1 cellular context compared by ENCODE assay signal in the genomic region with DNA sequence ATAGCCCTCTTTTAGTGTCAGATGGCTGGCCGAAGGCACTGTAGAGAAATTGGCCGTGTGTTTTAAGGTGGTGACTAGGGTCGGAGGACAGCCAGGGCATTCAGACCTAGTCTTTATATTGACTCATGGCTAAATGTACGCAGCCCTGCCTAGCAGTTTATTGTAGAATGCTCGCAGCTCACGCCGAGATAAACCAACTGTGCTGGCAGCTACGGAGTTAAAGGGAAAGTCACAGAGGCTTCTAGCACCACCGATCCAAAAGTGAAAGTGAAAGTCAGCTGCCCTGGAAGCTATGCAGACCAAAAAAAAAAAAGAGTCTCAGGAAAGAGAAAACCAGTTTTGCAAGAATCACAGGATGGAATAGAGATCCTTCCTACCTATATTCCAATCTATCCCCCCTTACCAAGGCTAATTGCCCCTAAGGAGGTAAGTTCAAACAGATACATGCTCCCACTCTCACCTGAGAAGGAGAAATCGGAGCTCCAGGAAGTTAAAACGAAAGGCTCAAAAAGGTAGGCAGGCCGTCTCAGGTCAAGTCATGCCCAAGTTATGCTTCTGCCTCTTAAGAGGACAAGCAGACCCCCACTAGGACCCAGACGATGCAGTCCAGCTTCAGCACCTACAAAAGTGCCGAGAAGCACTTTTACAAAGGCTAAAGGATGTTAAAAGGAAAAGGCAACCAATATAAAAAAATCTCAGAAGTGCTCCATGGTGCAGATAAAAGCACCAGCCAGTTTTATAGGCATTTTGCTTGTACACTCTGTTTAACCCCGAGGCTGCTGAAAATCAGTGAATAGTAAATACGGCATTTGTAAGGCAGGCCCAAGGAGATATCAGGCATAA.
TF ChIP-seq lines count a peak whose summit lies in the region.

No MANE protein-coding gene starts in this region.

TF ChIP-seq in HepG2, 621 proteins besides CTCF, POLR2A, EP300 and RAD21 (continued from another document and continues in another):
- TF ChIP-seq, protein P1, sequence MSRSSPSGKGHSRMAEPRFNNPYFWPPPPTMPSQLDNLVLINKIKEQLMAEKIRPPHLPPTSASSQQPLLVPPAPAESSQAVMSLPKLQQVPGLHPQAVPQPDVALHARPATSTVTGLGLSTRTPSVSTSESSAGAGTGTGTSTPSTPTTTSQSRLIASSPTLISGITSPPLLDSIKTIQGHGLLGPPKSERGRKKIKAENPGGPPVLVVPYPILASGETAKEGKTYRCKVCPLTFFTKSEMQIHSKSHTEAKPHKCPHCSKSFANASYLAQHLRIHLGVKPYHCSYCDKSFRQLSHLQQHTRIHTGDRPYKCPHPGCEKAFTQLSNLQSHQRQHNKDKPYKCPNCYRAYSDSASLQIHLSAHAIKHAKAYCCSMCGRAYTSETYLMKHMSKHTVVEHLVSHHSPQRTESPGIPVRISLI (CRISPR knock-in tag; IDR thresholded peaks at IDR 0.05; ENCODE audit: borderline replicate concordance): peak; percentile 84
- TF ChIP-seq ASH2L (IDR thresholded peaks at IDR 0.05; ENCODE audit: insufficient read length, low read depth, low read length) (peak; percentile 75), FOXC1 (CRISPR knock-in tag; IDR thresholded peaks at IDR 0.05; ENCODE audit: borderline replicate concordance) (no peak), CHD4 (IDR thresholded peaks at IDR 0.05; ENCODE audit: borderline replicate concordance, low read length) (no peak), KMT2B (CRISPR knock-in tag; IDR thresholded peaks at IDR 0.05) (peak; percentile 44; the same call in 1 of the 2 replicates), SSRP1 (CRISPR knock-in tag; IDR thresholded peaks at IDR 0.05) (no peak), TAF1 (CRISPR knock-in tag; IDR thresholded peaks at IDR 0.05) (no peak), ZNF460 (CRISPR knock-in tag; IDR thresholded peaks at IDR 0.05; ENCODE audit: borderline replicate concordance) (no peak), GABPA (IDR thresholded peaks at IDR 0.05; ENCODE audit: low read depth, low read length) (no peak), GABPA (CRISPR knock-in tag; IDR thresholded peaks at IDR 0.05; ENCODE audit: low read depth) (peak; percentile 27; the same call in 1 of the 2 replicates), KMT2A (CRISPR knock-in tag; IDR thresholded peaks at IDR 0.05) (0 out of 2 replicates have a peak, but pooled peaks have one; percentile 42), ZNF883 (CRISPR knock-in tag; IDR thresholded peaks at IDR 0.05; ENCODE audit: not compliant biosample characterization) (peak; percentile 8), SIX4 (CRISPR knock-in tag; IDR thresholded peaks at IDR 0.05) (no peak), NR2F2 (IDR thresholded peaks at IDR 0.05; ENCODE audit: borderline replicate concordance, low read depth) (no peak), KDM6A (CRISPR knock-in tag; IDR thresholded peaks at IDR 0.05; ENCODE audit: low read depth) (no peak), ZFY (CRISPR knock-in tag; IDR thresholded peaks at IDR 0.05) (peak; percentile 21; the same call in 1 of the 2 replicates), U2AF1 (optimal IDR thresholded peaks at IDR 0.05; ENCODE audit: low read depth, low read length) (no peak), KAT8 (CRISPR knock-in tag; IDR thresholded peaks at IDR 0.05) (0 out of 2 replicates have a peak, but pooled peaks have one; percentile 38), ZKSCAN5 (CRISPR knock-in tag; IDR thresholded peaks at IDR 0.05) (no peak), ZNF337 (CRISPR knock-in tag; IDR thresholded peaks at IDR 0.05; ENCODE audit: borderline replicate concordance, low read depth) (no peak), NFYB (CRISPR knock-in tag; IDR thresholded peaks at IDR 0.05) (no peak)
- TF ChIP-seq, protein P2, sequence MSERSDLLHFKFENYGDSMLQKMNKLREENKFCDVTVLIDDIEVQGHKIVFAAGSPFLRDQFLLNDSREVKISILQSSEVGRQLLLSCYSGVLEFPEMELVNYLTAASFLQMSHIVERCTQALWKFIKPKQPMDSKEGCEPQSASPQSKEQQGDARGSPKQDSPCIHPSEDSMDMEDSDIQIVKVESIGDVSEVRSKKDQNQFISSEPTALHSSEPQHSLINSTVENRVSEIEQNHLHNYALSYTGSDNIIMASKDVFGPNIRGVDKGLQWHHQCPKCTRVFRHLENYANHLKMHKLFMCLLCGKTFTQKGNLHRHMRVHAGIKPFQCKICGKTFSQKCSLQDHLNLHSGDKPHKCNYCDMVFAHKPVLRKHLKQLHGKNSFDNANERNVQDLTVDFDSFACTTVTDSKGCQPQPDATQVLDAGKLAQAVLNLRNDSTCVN (CRISPR knock-in tag; IDR thresholded peaks at IDR 0.05; ENCODE audit: borderline replicate concordance): no peak
- TF ChIP-seq, protein P3, sequence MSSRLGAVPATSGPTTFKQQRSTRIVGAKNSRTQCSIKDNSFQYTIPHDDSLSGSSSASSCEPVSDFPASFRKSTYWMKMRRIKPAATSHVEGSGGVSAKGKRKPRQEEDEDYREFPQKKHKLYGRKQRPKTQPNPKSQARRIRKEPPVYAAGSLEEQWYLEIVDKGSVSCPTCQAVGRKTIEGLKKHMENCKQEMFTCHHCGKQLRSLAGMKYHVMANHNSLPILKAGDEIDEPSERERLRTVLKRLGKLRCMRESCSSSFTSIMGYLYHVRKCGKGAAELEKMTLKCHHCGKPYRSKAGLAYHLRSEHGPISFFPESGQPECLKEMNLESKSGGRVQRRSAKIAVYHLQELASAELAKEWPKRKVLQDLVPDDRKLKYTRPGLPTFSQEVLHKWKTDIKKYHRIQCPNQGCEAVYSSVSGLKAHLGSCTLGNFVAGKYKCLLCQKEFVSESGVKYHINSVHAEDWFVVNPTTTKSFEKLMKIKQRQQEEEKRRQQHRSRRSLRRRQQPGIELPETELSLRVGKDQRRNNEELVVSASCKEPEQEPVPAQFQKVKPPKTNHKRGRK (CRISPR knock-in tag; IDR thresholded peaks at IDR 0.05): no peak
- TF ChIP-seq, protein P4, sequence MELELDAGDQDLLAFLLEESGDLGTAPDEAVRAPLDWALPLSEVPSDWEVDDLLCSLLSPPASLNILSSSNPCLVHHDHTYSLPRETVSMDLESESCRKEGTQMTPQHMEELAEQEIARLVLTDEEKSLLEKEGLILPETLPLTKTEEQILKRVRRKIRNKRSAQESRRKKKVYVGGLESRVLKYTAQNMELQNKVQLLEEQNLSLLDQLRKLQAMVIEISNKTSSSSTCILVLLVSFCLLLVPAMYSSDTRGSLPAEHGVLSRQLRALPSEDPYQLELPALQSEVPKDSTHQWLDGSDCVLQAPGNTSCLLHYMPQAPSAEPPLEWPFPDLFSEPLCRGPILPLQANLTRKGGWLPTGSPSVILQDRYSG (CRISPR knock-in tag; IDR thresholded peaks at IDR 0.05): no peak
- TF ChIP-seq, protein P5, sequence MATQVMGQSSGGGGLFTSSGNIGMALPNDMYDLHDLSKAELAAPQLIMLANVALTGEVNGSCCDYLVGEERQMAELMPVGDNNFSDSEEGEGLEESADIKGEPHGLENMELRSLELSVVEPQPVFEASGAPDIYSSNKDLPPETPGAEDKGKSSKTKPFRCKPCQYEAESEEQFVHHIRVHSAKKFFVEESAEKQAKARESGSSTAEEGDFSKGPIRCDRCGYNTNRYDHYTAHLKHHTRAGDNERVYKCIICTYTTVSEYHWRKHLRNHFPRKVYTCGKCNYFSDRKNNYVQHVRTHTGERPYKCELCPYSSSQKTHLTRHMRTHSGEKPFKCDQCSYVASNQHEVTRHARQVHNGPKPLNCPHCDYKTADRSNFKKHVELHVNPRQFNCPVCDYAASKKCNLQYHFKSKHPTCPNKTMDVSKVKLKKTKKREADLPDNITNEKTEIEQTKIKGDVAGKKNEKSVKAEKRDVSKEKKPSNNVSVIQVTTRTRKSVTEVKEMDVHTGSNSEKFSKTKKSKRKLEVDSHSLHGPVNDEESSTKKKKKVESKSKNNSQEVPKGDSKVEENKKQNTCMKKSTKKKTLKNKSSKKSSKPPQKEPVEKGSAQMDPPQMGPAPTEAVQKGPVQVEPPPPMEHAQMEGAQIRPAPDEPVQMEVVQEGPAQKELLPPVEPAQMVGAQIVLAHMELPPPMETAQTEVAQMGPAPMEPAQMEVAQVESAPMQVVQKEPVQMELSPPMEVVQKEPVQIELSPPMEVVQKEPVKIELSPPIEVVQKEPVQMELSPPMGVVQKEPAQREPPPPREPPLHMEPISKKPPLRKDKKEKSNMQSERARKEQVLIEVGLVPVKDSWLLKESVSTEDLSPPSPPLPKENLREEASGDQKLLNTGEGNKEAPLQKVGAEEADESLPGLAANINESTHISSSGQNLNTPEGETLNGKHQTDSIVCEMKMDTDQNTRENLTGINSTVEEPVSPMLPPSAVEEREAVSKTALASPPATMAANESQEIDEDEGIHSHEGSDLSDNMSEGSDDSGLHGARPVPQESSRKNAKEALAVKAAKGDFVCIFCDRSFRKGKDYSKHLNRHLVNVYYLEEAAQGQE (IDR thresholded peaks at IDR 0.05; ENCODE audit: borderline replicate concordance in 1 of 2, low read depth in 1 of 2, low read length in 2 of 2): no peak
- TF ChIP-seq, protein P6, sequence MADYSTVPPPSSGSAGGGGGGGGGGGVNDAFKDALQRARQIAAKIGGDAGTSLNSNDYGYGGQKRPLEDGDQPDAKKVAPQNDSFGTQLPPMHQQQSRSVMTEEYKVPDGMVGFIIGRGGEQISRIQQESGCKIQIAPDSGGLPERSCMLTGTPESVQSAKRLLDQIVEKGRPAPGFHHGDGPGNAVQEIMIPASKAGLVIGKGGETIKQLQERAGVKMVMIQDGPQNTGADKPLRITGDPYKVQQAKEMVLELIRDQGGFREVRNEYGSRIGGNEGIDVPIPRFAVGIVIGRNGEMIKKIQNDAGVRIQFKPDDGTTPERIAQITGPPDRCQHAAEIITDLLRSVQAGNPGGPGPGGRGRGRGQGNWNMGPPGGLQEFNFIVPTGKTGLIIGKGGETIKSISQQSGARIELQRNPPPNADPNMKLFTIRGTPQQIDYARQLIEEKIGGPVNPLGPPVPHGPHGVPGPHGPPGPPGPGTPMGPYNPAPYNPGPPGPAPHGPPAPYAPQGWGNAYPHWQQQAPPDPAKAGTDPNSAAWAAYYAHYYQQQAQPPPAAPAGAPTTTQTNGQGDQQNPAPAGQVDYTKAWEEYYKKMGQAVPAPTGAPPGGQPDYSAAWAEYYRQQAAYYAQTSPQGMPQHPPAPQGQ (CRISPR knock-in tag; IDR thresholded peaks at IDR 0.05; ENCODE audit: borderline replicate concordance): no peak
- TF ChIP-seq, protein P7, sequence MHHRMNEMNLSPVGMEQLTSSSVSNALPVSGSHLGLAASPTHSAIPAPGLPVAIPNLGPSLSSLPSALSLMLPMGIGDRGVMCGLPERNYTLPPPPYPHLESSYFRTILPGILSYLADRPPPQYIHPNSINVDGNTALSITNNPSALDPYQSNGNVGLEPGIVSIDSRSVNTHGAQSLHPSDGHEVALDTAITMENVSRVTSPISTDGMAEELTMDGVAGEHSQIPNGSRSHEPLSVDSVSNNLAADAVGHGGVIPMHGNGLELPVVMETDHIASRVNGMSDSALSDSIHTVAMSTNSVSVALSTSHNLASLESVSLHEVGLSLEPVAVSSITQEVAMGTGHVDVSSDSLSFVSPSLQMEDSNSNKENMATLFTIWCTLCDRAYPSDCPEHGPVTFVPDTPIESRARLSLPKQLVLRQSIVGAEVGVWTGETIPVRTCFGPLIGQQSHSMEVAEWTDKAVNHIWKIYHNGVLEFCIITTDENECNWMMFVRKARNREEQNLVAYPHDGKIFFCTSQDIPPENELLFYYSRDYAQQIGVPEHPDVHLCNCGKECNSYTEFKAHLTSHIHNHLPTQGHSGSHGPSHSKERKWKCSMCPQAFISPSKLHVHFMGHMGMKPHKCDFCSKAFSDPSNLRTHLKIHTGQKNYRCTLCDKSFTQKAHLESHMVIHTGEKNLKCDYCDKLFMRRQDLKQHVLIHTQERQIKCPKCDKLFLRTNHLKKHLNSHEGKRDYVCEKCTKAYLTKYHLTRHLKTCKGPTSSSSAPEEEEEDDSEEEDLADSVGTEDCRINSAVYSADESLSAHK (CRISPR knock-in tag; IDR thresholded peaks at IDR 0.05; ENCODE audit: borderline replicate concordance): no peak
- TF ChIP-seq, protein P8, sequence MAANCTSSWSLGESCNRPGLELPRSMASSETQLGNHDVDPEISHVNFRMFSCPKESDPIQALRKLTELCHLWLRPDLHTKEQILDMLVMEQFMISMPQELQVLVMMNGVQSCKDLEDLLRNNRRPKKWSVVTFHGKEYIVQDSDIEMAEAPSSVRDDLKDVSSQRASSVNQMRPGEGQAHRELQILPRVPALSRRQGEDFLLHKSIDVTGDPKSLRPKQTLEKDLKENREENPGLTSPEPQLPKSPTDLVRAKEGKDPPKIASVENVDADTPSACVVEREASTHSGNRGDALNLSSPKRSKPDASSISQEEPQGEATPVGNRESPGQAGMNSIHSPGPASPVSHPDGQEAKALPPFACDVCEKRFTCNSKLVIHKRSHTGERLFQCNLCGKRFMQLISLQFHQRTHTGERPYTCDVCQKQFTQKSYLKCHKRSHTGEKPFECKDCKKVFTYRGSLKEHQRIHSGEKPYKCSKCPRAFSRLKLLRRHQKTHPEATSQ (CRISPR knock-in tag; IDR thresholded peaks at IDR 0.05; ENCODE audit: borderline replicate concordance): 0 out of 2 replicates have a peak, but pooled peaks have one; percentile 29
- TF ChIP-seq, protein P9, sequence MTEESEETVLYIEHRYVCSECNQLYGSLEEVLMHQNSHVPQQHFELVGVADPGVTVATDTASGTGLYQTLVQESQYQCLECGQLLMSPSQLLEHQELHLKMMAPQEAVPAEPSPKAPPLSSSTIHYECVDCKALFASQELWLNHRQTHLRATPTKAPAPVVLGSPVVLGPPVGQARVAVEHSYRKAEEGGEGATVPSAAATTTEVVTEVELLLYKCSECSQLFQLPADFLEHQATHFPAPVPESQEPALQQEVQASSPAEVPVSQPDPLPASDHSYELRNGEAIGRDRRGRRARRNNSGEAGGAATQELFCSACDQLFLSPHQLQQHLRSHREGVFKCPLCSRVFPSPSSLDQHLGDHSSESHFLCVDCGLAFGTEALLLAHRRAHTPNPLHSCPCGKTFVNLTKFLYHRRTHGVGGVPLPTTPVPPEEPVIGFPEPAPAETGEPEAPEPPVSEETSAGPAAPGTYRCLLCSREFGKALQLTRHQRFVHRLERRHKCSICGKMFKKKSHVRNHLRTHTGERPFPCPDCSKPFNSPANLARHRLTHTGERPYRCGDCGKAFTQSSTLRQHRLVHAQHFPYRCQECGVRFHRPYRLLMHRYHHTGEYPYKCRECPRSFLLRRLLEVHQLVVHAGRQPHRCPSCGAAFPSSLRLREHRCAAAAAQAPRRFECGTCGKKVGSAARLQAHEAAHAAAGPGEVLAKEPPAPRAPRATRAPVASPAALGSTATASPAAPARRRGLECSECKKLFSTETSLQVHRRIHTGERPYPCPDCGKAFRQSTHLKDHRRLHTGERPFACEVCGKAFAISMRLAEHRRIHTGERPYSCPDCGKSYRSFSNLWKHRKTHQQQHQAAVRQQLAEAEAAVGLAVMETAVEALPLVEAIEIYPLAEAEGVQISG (CRISPR knock-in tag; IDR thresholded peaks at IDR 0.05): peak; percentile 24; the same call in 1 of the 2 replicates
- TF ChIP-seq, protein P10, sequence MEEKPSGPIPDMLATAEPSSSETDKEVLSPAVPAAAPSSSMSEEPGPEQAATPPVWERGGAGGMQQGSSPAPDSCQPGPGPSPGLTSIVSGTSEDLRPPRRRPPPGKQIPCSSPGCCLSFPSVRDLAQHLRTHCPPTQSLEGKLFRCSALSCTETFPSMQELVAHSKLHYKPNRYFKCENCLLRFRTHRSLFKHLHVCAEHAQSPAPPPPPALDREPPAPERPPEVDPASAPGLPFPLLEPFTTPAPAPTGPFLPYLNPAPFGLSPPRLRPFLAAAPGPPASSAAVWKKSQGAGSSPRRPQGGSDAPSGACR (CRISPR knock-in tag; IDR thresholded peaks at IDR 0.05): 0 out of 2 replicates have a peak, but pooled peaks have one; percentile 6
- TF ChIP-seq, protein P11, sequence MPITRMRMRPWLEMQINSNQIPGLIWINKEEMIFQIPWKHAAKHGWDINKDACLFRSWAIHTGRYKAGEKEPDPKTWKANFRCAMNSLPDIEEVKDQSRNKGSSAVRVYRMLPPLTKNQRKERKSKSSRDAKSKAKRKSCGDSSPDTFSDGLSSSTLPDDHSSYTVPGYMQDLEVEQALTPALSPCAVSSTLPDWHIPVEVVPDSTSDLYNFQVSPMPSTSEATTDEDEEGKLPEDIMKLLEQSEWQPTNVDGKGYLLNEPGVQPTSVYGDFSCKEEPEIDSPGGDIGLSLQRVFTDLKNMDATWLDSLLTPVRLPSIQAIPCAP (CRISPR knock-in tag; IDR thresholded peaks at IDR 0.05; ENCODE audit: low read depth): peak; percentile 99
